Comparison of ENCODE assay signal across 8 cellular contexts in the genomic region with DNA sequence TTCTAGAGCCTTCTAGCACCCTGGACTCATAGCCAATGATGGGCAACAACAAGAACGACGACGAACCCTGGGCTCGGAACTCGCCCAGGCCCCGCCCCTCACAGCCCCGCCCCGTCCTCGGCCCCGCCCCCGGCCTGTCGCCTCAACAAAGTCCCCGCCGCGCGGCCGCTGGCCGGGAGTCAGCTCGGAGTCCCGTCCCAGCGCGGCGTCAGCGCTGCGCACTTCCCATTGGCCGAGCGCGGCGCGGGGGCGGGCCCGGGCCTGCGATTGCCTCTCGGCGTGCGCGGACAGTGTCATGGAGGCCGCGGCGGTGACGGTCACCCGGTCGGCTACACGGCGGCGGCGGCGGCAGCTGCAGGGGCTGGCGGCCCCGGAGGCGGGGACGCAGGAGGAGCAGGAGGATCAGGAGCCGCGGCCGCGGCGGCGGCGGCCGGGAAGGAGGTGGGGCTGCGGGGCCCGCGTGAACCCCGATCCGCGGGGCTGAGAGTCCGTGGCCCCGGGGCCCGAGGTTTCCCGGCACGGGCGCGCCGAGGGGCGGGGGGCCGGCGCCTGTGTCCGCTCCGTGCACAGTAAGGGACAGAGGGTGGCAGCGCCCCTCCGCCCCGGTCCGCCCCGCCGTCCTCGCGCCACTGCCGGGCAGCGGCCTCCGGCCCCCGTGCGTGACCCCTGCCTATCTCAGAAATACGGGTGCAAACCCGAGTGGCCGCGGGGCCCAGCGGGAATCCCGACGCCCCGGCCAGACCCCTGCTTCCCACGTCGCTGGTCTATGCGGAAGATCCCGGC. TPM values are rescaled to one million over a fixed set of nuclear protein-coding genes. Genes with fewer than 3 reads are reported as not detected.
DNase-seq lines count a peak whose midpoint lies in the region; ATAC-seq and TF ChIP-seq lines count a peak whose summit lies in the region.

A gene with protein sequence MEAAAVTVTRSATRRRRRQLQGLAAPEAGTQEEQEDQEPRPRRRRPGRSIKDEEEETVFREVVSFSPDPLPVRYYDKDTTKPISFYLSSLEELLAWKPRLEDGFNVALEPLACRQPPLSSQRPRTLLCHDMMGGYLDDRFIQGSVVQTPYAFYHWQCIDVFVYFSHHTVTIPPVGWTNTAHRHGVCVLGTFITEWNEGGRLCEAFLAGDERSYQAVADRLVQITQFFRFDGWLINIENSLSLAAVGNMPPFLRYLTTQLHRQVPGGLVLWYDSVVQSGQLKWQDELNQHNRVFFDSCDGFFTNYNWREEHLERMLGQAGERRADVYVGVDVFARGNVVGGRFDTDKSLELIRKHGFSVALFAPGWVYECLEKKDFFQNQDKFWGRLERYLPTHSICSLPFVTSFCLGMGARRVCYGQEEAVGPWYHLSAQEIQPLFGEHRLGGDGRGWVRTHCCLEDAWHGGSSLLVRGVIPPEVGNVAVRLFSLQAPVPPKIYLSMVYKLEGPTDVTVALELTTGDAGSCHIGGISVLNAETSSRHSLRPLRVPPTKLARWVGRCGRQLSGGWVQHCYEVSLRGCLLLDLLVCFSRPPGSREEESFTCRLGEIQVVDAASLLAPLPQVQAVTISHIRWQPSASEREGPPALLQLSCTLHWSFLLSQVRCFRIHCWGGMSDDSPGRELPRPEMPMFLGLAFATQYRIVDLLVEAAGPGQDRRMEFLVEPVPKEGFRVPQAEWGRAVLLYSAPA (plus strand): TSS at position 175 of the 783 bp plus-strand sequence. CDS start 121 bp downstream, at position 296.

- H3K4me2 ChIP-seq in skeletal muscle satellite cell (ENCODE audit: low read length) = peak within 1 kb of the TSS; percentile 87

- POLR2A ChIA-PET in MCF 10A (lab: Yijun Ruan, JAX) = interaction anchor here (0.7 to 1.6 kb wide), 8 partner anchors 10 to 153 kb away, joined by 3 to 7 read pairs (median 6); no protein-coding TSS in a partner anchor

- no peaks in the 10 kb centered on the region for H3K9me3 Mint-ChIP-seq in MCF 10A (ENCODE audit: unreplicated experiment)

- peaks cover 11% of the 10 kb centered on the region for H3K4me1 ChIP-seq in skeletal muscle satellite cell (ENCODE audit: control insufficient read depth, insufficient read depth, low read length)

- peaks cover 26% of the 10 kb centered on the region for H3K36me3 Mint-ChIP-seq in MCF 10A (ENCODE audit: insufficient read depth, unreplicated experiment)

- H3K4me3 ChIP-seq in iPS-18c (ENCODE audit: insufficient read depth, low read depth, low read length) (peak within 1 kb of the TSS; percentile 74), skeletal muscle satellite cell (ENCODE audit: low read length) (peak within 1 kb of the TSS; percentile 81)

- TF ChIP-seq CTCF in VCaP (conservative IDR thresholded peaks at IDR 0.05) (no peak), MCF 10A (IDR thresholded peaks at IDR 0.05; ENCODE audit: unreplicated experiment) (no peak)

- BruUV-seq in MCF 10A (replicated peaks; lab: Mats Ljungman, UMichigan) = no TSS peak

- H3K27ac ChIP-seq in VCaP = peak within 1 kb of the TSS; percentile 86

- H3K9me3 ChIP-seq in iPS-18c (ENCODE audit: control insufficient read depth, insufficient read depth, low read length) = no peaks in the 10 kb centered on the region
- no peaks in the 10 kb centered on the region for H3K9me3 ChIP-seq in skeletal muscle satellite cell (replicated peaks; ENCODE audit: low read length)

- H3K27ac Mint-ChIP-seq in MCF 10A (ENCODE audit: low read depth, unreplicated experiment) = peak within 1 kb of the TSS; percentile 67

- peaks cover 4% of the 10 kb centered on the region for H3K27me3 ChIP-seq in skeletal muscle satellite cell (ENCODE audit: control insufficient read depth, insufficient read depth, low read length)

- CTCF ChIA-PET in MCF 10A (lab: Yijun Ruan, JAX) = interaction anchor here (0.7 to 2.1 kb wide), 5 partner anchors 8 to 326 kb away, joined by 3 to 8 read pairs (median 3); no protein-coding TSS in a partner anchor

- ATAC-seq in GM18867 (IDR thresholded peaks at IDR 0.05; ENCODE audit: unreplicated experiment) (peak; percentile 94), HG03103 (IDR thresholded peaks at IDR 0.05; ENCODE audit: low read depth, unreplicated experiment) (peak; percentile 88)

- peak within 1 kb of the TSS; percentile 92 for H3K4me3 Mint-ChIP-seq in MCF 10A (ENCODE audit: unreplicated experiment)

- intact Hi-C loops in MCF 10A (cut with micrococcal nuclease) = no loop called here

- DNase-seq in A172 (ENCODE audit: low spot score) (peak; percentile 78), NCI-H2171 treated with DMSO at 0.1 percent for 48 hours (lab: John Stamatoyannopoulos, UW) (peak; percentile 88), MCF 10A (ENCODE audit: unreplicated experiment) (peak; percentile 97)

- H3K4me1 Mint-ChIP-seq in MCF 10A (ENCODE audit: insufficient read depth, unreplicated experiment) = peaks cover 11% of the 10 kb centered on the region

- H3K27me3 Mint-ChIP-seq in MCF 10A (ENCODE audit: insufficient read depth, unreplicated experiment) = no peaks in the 10 kb centered on the region

- H3K36me3 ChIP-seq in skeletal muscle satellite cell (ENCODE audit: insufficient read depth, low read length) = peaks cover 8% of the 10 kb centered on the region

- H3K9ac ChIP-seq in skeletal muscle satellite cell (ENCODE audit: low read depth, low read length) = peak within 1 kb of the TSS; percentile 86

RNA-seq across cellular contexts. Expression of the gene that starts here (rescaled TPM):
- 8.8 and 9.1 TPM in 2 replicates for total RNA-seq in A172 (2014; rRNA removed; shearing (Covaris generic))
- 34.5 and 40.3 TPM in 2 replicates for total RNA-seq in MCF 10A (2022)
- total RNA-seq in skeletal muscle satellite cell (2012; rRNA removed) = 5.8 and 6.6 TPM in 2 replicates

Comparison
In these comparisons a context has a peak if more than half of its experiments do, and no peak if none do; other contexts are left out.
1. Peak in every context shown above with its lines: DNase-seq, ATAC-seq, H3K4me3 ChIP-seq and H3K27ac ChIP-seq.